ENCODE assay signal across 18 cellular contexts in the genomic region with DNA sequence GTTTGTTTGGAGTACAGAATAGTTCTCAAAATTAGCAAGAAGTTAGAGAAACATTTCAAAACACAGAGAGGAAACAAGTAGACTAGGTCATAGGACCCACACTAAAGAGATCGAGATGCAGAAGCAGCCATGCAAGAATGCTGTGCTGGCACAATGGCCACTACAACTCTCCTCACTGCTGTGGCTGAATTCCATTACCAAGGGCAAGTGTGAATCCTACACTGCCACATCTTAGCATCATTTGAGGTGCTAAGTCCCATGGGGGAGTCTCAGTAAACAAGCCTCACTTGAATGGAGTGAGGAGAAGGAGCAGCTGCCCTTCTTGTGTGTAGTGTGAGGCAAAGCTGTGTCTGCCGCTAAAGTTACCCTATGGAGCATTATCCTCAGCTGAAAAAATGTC. TPM values are rescaled to one million over a fixed set of nuclear protein-coding genes. Genes with fewer than 3 reads are reported as not detected.
DNase-seq lines count a peak whose midpoint lies in the region; ATAC-seq and TF ChIP-seq lines count a peak whose summit lies in the region.
"Had no signal": no experiment of that assay in that cellular context is flagged by ENCODE, and none has a peak within 500 bp of the region (broad histone marks: within the 10 kb centered on the region; RNA-seq: fewer than 3 reads in every experiment).

No MANE protein-coding gene starts in this region.

- H3K4me3 Mint-ChIP-seq in endodermal cell: no peak overlapping the region

- H3K27ac Mint-ChIP-seq in endodermal cell: no peak overlapping the region

- no peaks in the 10 kb centered on the region for H4K20me1 ChIP-seq in osteoblast (ENCODE audit: insufficient read depth, low read length)
- H4K20me1 ChIP-seq: BLaER1 treated with 17β-estradiol and CSF1 and Interleukin-3, amounts not matched to agents 10 nM and 100 nM had no signal

- no peak overlapping the region for H3K4me2 ChIP-seq in osteoblast (ENCODE audit: insufficient read depth, low read length)
- H3K4me2 ChIP-seq: KMS-11 had no signal

- intact Hi-C loops in heart left ventricle (cut with DNase I): no loop called here

- H3K9ac ChIP-seq in endodermal cell (ENCODE audit: extremely low read depth, low read length, poor library complexity, severe bottlenecking): no peak overlapping the region
- H3K9ac ChIP-seq: BLaER1 treated with 17β-estradiol and CSF1 and Interleukin-3, amounts not matched to agents 10 nM and 100 nM; KMS-11 had no signal

- no peaks in the 10 kb centered on the region for H3K27me3 Mint-ChIP-seq in endodermal cell (ENCODE audit: insufficient read depth)

- H3K4me1 ChIP-seq in endodermal cell (ENCODE audit: control insufficient read depth, insufficient read depth, low read length) (no peaks in the 10 kb centered on the region), osteoblast (ENCODE audit: insufficient read depth, low read length) (no peaks in the 10 kb centered on the region), heart left ventricle (no peaks in the 10 kb centered on the region)

- TF ChIP-seq CTCF in endodermal cell (conservative IDR thresholded peaks at IDR 0.05) (no peak), osteoblast (IDR thresholded peaks at IDR 0.05; ENCODE audit: extremely low read depth, low read depth, low read length) (no peak), heart left ventricle (IDR thresholded peaks at IDR 0.05) (no peak)

- TF ChIP-seq POLR2A in heart left ventricle (IDR thresholded peaks at IDR 0.05): no peak

- H3K4me3 ChIP-seq in endodermal cell (ENCODE audit: low read length): no peak overlapping the region
- H3K4me3 ChIP-seq in osteoblast (ENCODE audit: insufficient read depth, low read length): no peak overlapping the region
- no peak overlapping the region for H3K4me3 ChIP-seq in heart left ventricle
- H3K4me3 ChIP-seq: BLaER1 treated with 17β-estradiol and CSF1 and Interleukin-3, amounts not matched to agents 10 nM and 100 nM; GM12878 had no signal

- peak; percentile 7 for DNase-seq in NCI-H82 (lab: John Stamatoyannopoulos, UW)
- no peak for DNase-seq in NCI-H82 treated with DMSO at 0.1 percent for 48 hours (lab: John Stamatoyannopoulos, UW; ENCODE audit: unreplicated experiment)
- peak; percentile 31 to 79 for DNase-seq in NCI-H524 (lab: John Stamatoyannopoulos, UW)
- peak; percentile 73 for DNase-seq in endodermal cell
- DNase-seq in retina: peak; percentile 35
- no peak for DNase-seq in HT-29 (ENCODE audit: low spot score)
- DNase-seq in osteoblast (ENCODE audit: insufficient read length, low spot score, missing footprints): no peak
- no peak for DNase-seq in heart left ventricle
- DNase-seq: DMS53, NCI-H1092, NCI-H1694, NCI-H2227 treated with DMSO at 0.1 percent for 48 hours, NCI-H526 treated with DMSO at 0.1 percent for 48 hours, SHP77 treated with DMSO at 0.1 percent for 48 hours, SW 1271 had no signal

- H3K9me3 ChIP-seq in endodermal cell (ENCODE audit: control insufficient read depth, low read length) (no peaks in the 10 kb centered on the region), osteoblast (ENCODE audit: low read depth, low read length) (no peaks in the 10 kb centered on the region), heart left ventricle (no peaks in the 10 kb centered on the region)
- H3K9me3 ChIP-seq: BLaER1 treated with 17β-estradiol and CSF1 and Interleukin-3, amounts not matched to agents 10 nM and 100 nM had no signal

- ATAC-seq in heart left ventricle: no peak
- ATAC-seq: GM12878 had no signal

- no peaks in the 10 kb centered on the region for H3K36me3 Mint-ChIP-seq in endodermal cell (ENCODE audit: low read depth)

- H3K79me2 ChIP-seq in osteoblast (ENCODE audit: insufficient read depth, low read length): no peaks in the 10 kb centered on the region

- H3K27me3 ChIP-seq in endodermal cell (ENCODE audit: control insufficient read depth, insufficient read depth, low read length, poor library complexity, severe bottlenecking): no peaks in the 10 kb centered on the region
- H3K27me3 ChIP-seq in osteoblast (ENCODE audit: insufficient read depth, low read length): no peaks in the 10 kb centered on the region
- no peaks in the 10 kb centered on the region for H3K27me3 ChIP-seq in heart left ventricle
- H3K27me3 ChIP-seq: BLaER1 treated with 17β-estradiol and CSF1 and Interleukin-3, amounts not matched to agents 10 nM and 100 nM had no signal

- H3K27ac ChIP-seq in endodermal cell (ENCODE audit: low read depth, low read length) (no peak overlapping the region), osteoblast (ENCODE audit: low read depth, low read length) (no peak overlapping the region), heart left ventricle (no peak overlapping the region)
- H3K27ac ChIP-seq: BLaER1 treated with 17β-estradiol and CSF1 and Interleukin-3, amounts not matched to agents 10 nM and 100 nM; KMS-11 had no signal

- H2AFZ ChIP-seq in osteoblast (ENCODE audit: low read length): no peak overlapping the region

- no peaks in the 10 kb centered on the region for H3K36me3 ChIP-seq in endodermal cell (ENCODE audit: control insufficient read depth, insufficient read depth, low read length)
- no peaks in the 10 kb centered on the region for H3K36me3 ChIP-seq in osteoblast (ENCODE audit: insufficient read depth, low read length)
- no peaks in the 10 kb centered on the region for H3K36me3 ChIP-seq in heart left ventricle
- H3K36me3 ChIP-seq: BLaER1 treated with 17β-estradiol and CSF1 and Interleukin-3, amounts not matched to agents 10 nM and 100 nM had no signal

- peaks cover 5% of the 10 kb centered on the region for H3K4me1 Mint-ChIP-seq in endodermal cell

- H3K9me3 Mint-ChIP-seq in endodermal cell: no peaks in the 10 kb centered on the region

- 81 to 83% methylated on average over 2 of the region's 2 CpGs for WGBS in endodermal cell (ENCODE audit: insufficient coverage in 1 of 2, insufficient read length in 1 of 2), 2 experiments
- 0 to 65% (median 15%) methylated on average over 2 of the region's 2 CpGs for WGBS in heart left ventricle, 4 donors

RNA-seq across cellular contexts. Expression of gene PCLO, which starts 56.7 kb away (rescaled TPM):
- total RNA-seq in endodermal cell (1 to 10 TPM; 3.2 to 4.2 TPM), osteoblast (under 0.01 and 0.36 TPM in 2 replicates), heart left ventricle (1 to 10 TPM; 1.4 to 9.3 (median 3.0) TPM)
- 3.5 TPM for polyA plus RNA-seq in endodermal cell (2013, experiment 1 of 2)
- polyA plus RNA-seq in endodermal cell (2013, experiment 2 of 2): 3.5 TPM
- 0.38 and 0.57 TPM in 2 replicates for total RNA-seq in HT-29 (2014; rRNA removed; shearing (Covaris generic))
- 1 to 10 TPM in 1 of 2 donors, under 1 TPM in 1; 0.21 to 1.5 TPM for polyA plus RNA-seq in heart left ventricle

Comparison
In these comparisons a context has a peak if more than half of its experiments do, and no peak if none do; other contexts are left out.
1. DNase-seq: peak in NCI-H82 (single experiment), NCI-H524 (2 of 2), endodermal cell (single experiment) and retina (single experiment); none in NCI-H82 treated with DMSO at 0.1 percent for 48 hours (single experiment), HT-29 (single experiment), osteoblast (single experiment) and heart left ventricle (0 of 5).